Comparison of ENCODE assay signal across 7 cellular contexts in the genomic region with DNA sequence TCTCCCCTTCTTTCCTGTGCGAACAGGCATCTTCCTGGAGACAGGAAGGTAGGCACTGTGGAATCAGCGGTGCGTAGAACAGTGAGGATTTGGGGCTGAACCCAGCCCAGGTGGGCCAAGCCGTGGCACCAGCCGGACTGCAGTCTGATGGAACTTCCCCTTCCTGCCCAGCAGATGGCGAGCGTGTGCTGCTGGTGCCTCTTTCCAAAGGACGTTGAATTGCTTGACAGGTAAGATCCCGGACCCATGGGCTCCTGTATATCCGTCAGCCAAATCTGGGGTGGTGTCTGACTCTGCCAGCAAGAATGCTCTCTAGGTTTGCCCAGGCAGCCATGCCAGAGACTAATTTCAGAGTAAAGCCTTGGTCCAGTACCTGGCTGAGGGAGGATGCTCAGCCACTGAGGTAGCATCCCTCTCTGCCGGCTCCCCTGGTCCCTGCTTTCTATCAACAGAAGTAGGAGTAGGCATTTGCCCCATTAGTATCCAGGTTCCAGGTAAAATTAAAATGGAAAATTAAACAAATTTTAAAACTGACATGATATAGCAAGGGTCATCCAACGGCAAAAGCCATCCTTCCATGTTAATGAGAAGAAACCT. TPM values are rescaled to one million over a fixed set of nuclear protein-coding genes. Genes with fewer than 3 reads are reported as not detected.
DNase-seq lines count a peak whose midpoint lies in the region; ATAC-seq and TF ChIP-seq lines count a peak whose summit lies in the region.

No MANE protein-coding gene starts in this region.

- H3K4me1 ChIP-seq in breast epithelium = no peaks in the 10 kb centered on the region

- in situ Hi-C loops in G401 (cut with HindIII; ENCODE audit: low sequenced_read_pairs) = no loop called here
- in situ Hi-C loops in SK-MEL-5 (cut with HindIII; ENCODE audit: low pct_unique_long_range_greater_than_20kb, low sequenced_read_pairs) = no loop called here

- TF ChIP-seq CTCF in breast epithelium (IDR thresholded peaks at IDR 0.05) = peak; percentile 33 to 82 (median 78)

- TF ChIP-seq EP300 in Ishikawa (IDR thresholded peaks at IDR 0.05; ENCODE audit: borderline replicate concordance) = no peak

- DNase-seq in G401 (ENCODE audit: low spot score) = peak; percentile 86
- DNase-seq in SK-MEL-5 (ENCODE audit: low read depth, low spot score) = peak; percentile 61
- DNase-seq in breast epithelium (ENCODE audit: low spot score in 2 of 2) = peak in 1 of 2 donors; percentile 24
- DNase-seq in kidney tubule cell (ENCODE audit: low spot score) = peak; percentile 75
- peak; percentile 60 for DNase-seq in superior temporal gyrus (ENCODE audit: extremely low spot score)

- peak; percentile 97 for TF ChIP-seq RAD21 in Ishikawa (IDR thresholded peaks at IDR 0.05; ENCODE audit: low read depth)

- TF ChIP-seq POLR2A in breast epithelium (IDR thresholded peaks at IDR 0.05) = no peak

- ATAC-seq in GM19395 (IDR thresholded peaks at IDR 0.05; ENCODE audit: unreplicated experiment) = no peak

- H3K9me3 ChIP-seq in breast epithelium = no peaks in the 10 kb centered on the region

- peaks cover 0 to 2% of the 10 kb centered on the region in 2 donors for H3K27me3 ChIP-seq in breast epithelium

- H3K27ac ChIP-seq in breast epithelium = no peak overlapping the region

- intact Hi-C loops in breast epithelium (cut with DNase I; ENCODE audit: low total_unique reads) = no loop called here

- H3K36me3 ChIP-seq in breast epithelium = no peaks in the 10 kb centered on the region

- no peak overlapping the region for H3K4me3 ChIP-seq in breast epithelium

TF ChIP-seq in Ishikawa, 13 proteins besides CTCF, POLR2A, EP300 and RAD21:
- no peak for TF ChIP-seq ZBTB7A (IDR thresholded peaks at IDR 0.05; ENCODE audit: low read depth)
- TF ChIP-seq TCF12 (IDR thresholded peaks at IDR 0.05; ENCODE audit: low read depth) = no peak
- TF ChIP-seq NFIC (IDR thresholded peaks at IDR 0.05) = 0 out of 2 replicates have a peak, but pooled peaks have one; percentile 14
- no peak for TF ChIP-seq EGR1 (IDR thresholded peaks at IDR 0.05)
- TF ChIP-seq YY1 (IDR thresholded peaks at IDR 0.05; ENCODE audit: low read depth) = no peak
- TF ChIP-seq, protein P1, sequence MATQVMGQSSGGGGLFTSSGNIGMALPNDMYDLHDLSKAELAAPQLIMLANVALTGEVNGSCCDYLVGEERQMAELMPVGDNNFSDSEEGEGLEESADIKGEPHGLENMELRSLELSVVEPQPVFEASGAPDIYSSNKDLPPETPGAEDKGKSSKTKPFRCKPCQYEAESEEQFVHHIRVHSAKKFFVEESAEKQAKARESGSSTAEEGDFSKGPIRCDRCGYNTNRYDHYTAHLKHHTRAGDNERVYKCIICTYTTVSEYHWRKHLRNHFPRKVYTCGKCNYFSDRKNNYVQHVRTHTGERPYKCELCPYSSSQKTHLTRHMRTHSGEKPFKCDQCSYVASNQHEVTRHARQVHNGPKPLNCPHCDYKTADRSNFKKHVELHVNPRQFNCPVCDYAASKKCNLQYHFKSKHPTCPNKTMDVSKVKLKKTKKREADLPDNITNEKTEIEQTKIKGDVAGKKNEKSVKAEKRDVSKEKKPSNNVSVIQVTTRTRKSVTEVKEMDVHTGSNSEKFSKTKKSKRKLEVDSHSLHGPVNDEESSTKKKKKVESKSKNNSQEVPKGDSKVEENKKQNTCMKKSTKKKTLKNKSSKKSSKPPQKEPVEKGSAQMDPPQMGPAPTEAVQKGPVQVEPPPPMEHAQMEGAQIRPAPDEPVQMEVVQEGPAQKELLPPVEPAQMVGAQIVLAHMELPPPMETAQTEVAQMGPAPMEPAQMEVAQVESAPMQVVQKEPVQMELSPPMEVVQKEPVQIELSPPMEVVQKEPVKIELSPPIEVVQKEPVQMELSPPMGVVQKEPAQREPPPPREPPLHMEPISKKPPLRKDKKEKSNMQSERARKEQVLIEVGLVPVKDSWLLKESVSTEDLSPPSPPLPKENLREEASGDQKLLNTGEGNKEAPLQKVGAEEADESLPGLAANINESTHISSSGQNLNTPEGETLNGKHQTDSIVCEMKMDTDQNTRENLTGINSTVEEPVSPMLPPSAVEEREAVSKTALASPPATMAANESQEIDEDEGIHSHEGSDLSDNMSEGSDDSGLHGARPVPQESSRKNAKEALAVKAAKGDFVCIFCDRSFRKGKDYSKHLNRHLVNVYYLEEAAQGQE (IDR thresholded peaks at IDR 0.05; ENCODE audit: low read depth) = no peak
- TF ChIP-seq TEAD4 (IDR thresholded peaks at IDR 0.05) = no peak
- TF ChIP-seq, protein P2, sequence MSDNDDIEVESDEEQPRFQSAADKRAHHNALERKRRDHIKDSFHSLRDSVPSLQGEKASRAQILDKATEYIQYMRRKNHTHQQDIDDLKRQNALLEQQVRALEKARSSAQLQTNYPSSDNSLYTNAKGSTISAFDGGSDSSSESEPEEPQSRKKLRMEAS (IDR thresholded peaks at IDR 0.05) = no peak
- TF ChIP-seq TAF1 (IDR thresholded peaks at IDR 0.05; ENCODE audit: low read depth) = no peak

RNA-seq across cellular contexts. Expression of gene KCNA5, which starts 21.1 kb away (rescaled TPM):
- not detected in 2 replicates for total RNA-seq in G401 (2014; rRNA removed; shearing (Covaris generic))
- total RNA-seq in SK-MEL-5 (2014; rRNA removed; shearing (Covaris generic)) = not detected in 2 replicates
- not detected in 2 replicates for polyA plus RNA-seq in SK-MEL-5 (2015; cell fraction: cytosol; rRNA removed)
- not detected in 2 replicates for polyA plus RNA-seq in SK-MEL-5 (2015; cell fraction: nucleus; rRNA removed)
- under 1 TPM in 2 of 3 donors, not detected in 1; 0.44 to 0.66 TPM for total RNA-seq in breast epithelium
